In genomic region chr6:160043784-160044183, GRCh38 we compare ENCODE assay signal across 27 cellular contexts.
DNase-seq lines count a peak whose midpoint lies in the region; ATAC-seq, FAIRE-seq and TF ChIP-seq lines count a peak whose summit lies in the region.
"Had no signal": no experiment of that assay in that cellular context is flagged by ENCODE, and none has a peak within 500 bp of the region (broad histone marks: within the 10 kb centered on the region; RNA-seq: fewer than 3 reads in every experiment).

No MANE protein-coding gene starts in this region.

- H3K4me3 ChIP-seq in PC-3 (ENCODE audit: low read length) (0 out of 2 replicates have a peak overlapping the region, but pooled peaks have one; percentile 52), mammary epithelial cell (replicated peaks in 1 of 3; ENCODE audit: insufficient read depth in 1 of 3, low read depth in 2 of 3, low read length in 3 of 3) (no peak overlapping the region), kidney (ENCODE audit: low read length in 2 of 2) (no peak overlapping the region), suprapubic skin (no peak overlapping the region)
- H3K4me3 ChIP-seq: HAP-1, uterus had no signal

- H3K4me1 ChIP-seq in PC-3 (ENCODE audit: insufficient read depth, low read length) (peaks cover 34% of the 10 kb centered on the region), mammary epithelial cell (ENCODE audit: insufficient read depth, low read length) (peaks cover 36% of the 10 kb centered on the region), kidney (ENCODE audit: control insufficient read depth in 1 of 2, insufficient read depth in 1 of 2, low read depth in 1 of 2, low read length in 2 of 2) (peaks cover 9 to 18% of the 10 kb centered on the region in 2 donors), suprapubic skin (peaks cover 43% of the 10 kb centered on the region)
- H3K4me1 ChIP-seq: uterus had no signal

- DNase-seq in PC-3, result no peak
- no peak for DNase-seq in mammary epithelial cell
- no peak for DNase-seq in kidney
- no peak for DNase-seq in suprapubic skin (ENCODE audit: low spot score in 2 of 2)
- no peak for DNase-seq in occipital lobe (lab: John Stamatoyannopoulos, UW)
- DNase-seq in NCI-H187 (lab: John Stamatoyannopoulos, UW), result no peak
- DNase-seq in iPS-NIHi7 (ENCODE audit: extremely low spot score), result no peak
- DNase-seq: activated CD4-positive, alpha-beta T cell treated with anti-CD3 and anti-CD28 coated beads for 36 hours; activated CD8-positive, alpha-beta memory T cell treated with anti-CD3 and anti-CD28 coated beads for 24 hours; activated T-cell treated with anti-CD3 and anti-CD28 coated beads, Interleukin-2, amount 50 U/mL, for 4 hours; CD4-positive, CD25-positive, alpha-beta regulatory T cell; EL; foreskin melanocyte; hippocampal formation; Kasumi-1; NCI-H1694; NCI-H226; NCI-H748 treated with DMSO at 0.1 percent for 48 hours; RPMI8226; SK-N-SH; small intestine; stimulated activated CD4-positive, alpha-beta T cell treated with anti-CD3 and anti-CD28 coated beads, Interleukin-2, amount 100 ng/mL, for 24 hours; T-helper 2 cell; uterus had no signal

- dilution Hi-C loops in mammary epithelial cell (cut with HindIII; ENCODE audit: low sequenced_read_pairs), result no loop called here

- peaks cover 6% of the 10 kb centered on the region for H3F3A ChIP-seq in PC-3 (ENCODE audit: low read length, unreplicated experiment)

- H3K9me2 ChIP-seq in PC-3 (replicated peaks; ENCODE audit: low read length), result no peaks in the 10 kb centered on the region
- H3K9me2 ChIP-seq: SK-N-SH had no signal

- H3K79me2 ChIP-seq in PC-3 (ENCODE audit: low read length), result 0 out of 2 replicates have a peak, but pooled peaks cover 8% of the 10 kb centered on the region
- H3K79me2 ChIP-seq in mammary epithelial cell (ENCODE audit: insufficient read depth, low read length), result no peaks in the 10 kb centered on the region

- H4K20me1 ChIP-seq in PC-3 (ENCODE audit: low read length) (no peaks in the 10 kb centered on the region), mammary epithelial cell (ENCODE audit: insufficient read depth, low read length) (no peaks in the 10 kb centered on the region)

- no peaks in the 10 kb centered on the region for H3K27me3 ChIP-seq in PC-3 (ENCODE audit: low read length)
- H3K27me3 ChIP-seq in mammary epithelial cell (ENCODE audit: insufficient read depth, low read length), result no peaks in the 10 kb centered on the region
- no peaks in the 10 kb centered on the region for H3K27me3 ChIP-seq in suprapubic skin
- H3K27me3 ChIP-seq: neutrophil, uterus had no signal

- no peak for TF ChIP-seq EP300 in suprapubic skin (IDR thresholded peaks at IDR 0.05)

- WGBS in mammary epithelial cell (ENCODE audit: low coverage, missing lambda C conversion rate), result 23% methylated on average over 4 of the region's 4 CpGs
- 55% methylated on average over 4 of the region's 4 CpGs for WGBS in suprapubic skin

- H3K36me3 ChIP-seq in PC-3 (ENCODE audit: low read depth, low read length) (peaks cover 43% of the 10 kb centered on the region), mammary epithelial cell (ENCODE audit: insufficient read depth, low read length) (peaks cover 33% of the 10 kb centered on the region), kidney (ENCODE audit: control insufficient read depth in 1 of 2, insufficient read depth in 2 of 2, low read length in 2 of 2) (peaks cover 46 to 70% of the 10 kb centered on the region in 2 donors), suprapubic skin (peaks cover 53% of the 10 kb centered on the region)
- H3K36me3 ChIP-seq: uterus had no signal

- peak overlapping the region; percentile 82 for H3K4me2 ChIP-seq in PC-3 (ENCODE audit: low read length)
- H3K4me2 ChIP-seq in mammary epithelial cell (ENCODE audit: insufficient read depth, low read depth, low read length), result peak overlapping the region; percentile 65

- H2AFZ ChIP-seq in PC-3 (ENCODE audit: low read length) (no peak overlapping the region), mammary epithelial cell (ENCODE audit: low read depth, low read length) (no peak overlapping the region)

- TF ChIP-seq POLR2A in suprapubic skin (IDR thresholded peaks at IDR 0.05), result no peak

- no peak for FAIRE-seq in kidney (lab: Jason Lieb, UNC)
- FAIRE-seq: endothelial cell of umbilical vein, small intestine had no signal

- H3K9me3 ChIP-seq in PC-3 (ENCODE audit: low read length), result no peaks in the 10 kb centered on the region
- no peaks in the 10 kb centered on the region for H3K9me3 ChIP-seq in mammary epithelial cell (replicated peaks; ENCODE audit: insufficient read depth, low read length)
- H3K9me3 ChIP-seq in kidney (ENCODE audit: control insufficient read depth in 1 of 2, low read length in 2 of 2), result no peaks in the 10 kb centered on the region
- H3K9me3 ChIP-seq in suprapubic skin, result no peaks in the 10 kb centered on the region
- H3K9me3 ChIP-seq: HAP-1, SK-N-SH, uterus had no signal

- H3K27ac ChIP-seq in PC-3 (ENCODE audit: low read length), result peak overlapping the region; percentile 99
- peak overlapping the region; percentile 3 for H3K27ac ChIP-seq in mammary epithelial cell (ENCODE audit: insufficient read depth, low read depth, low read length)
- H3K27ac ChIP-seq in kidney (ENCODE audit: low read depth in 2 of 2, low read length in 2 of 2), result peak overlapping the region; percentile 9 to 15
- peak overlapping the region; percentile 85 for H3K27ac ChIP-seq in suprapubic skin
- H3K27ac ChIP-seq: neutrophil, uterus had no signal

- CTCF ChIA-PET in PC-3 (lab: Charles Lee), result no interaction called here
- CTCF ChIA-PET in mammary epithelial cell (lab: Charles Lee; ENCODE audit: low non-redundant PET), result interaction anchor here (0.7 kb wide), 1 partner anchor 32 kb away, joined by 3 read pairs; no protein-coding TSS in a partner anchor

- peak overlapping the region; percentile 53; the same call in 1 of the 2 replicates for H3K9ac ChIP-seq in PC-3 (ENCODE audit: low read length)
- H3K9ac ChIP-seq in mammary epithelial cell (ENCODE audit: insufficient read depth, low read length), result no peak overlapping the region
- no peak overlapping the region for H3K9ac ChIP-seq in kidney (ENCODE audit: low read length in 2 of 2)
- H3K9ac ChIP-seq: SK-N-SH had no signal

- intact Hi-C loops in PC-3 (cut with micrococcal nuclease) (loop anchor here (2.0 to 5.0 kb wide), 2 partner anchors 71 to 181 kb away; no protein-coding TSS in a partner anchor), mammary epithelial cell (cut with micrococcal nuclease) (loop anchor here (5.0 kb wide), 1 partner anchor 351 kb away; the partner anchor contains the start of gene SOD2), kidney (cut with DNase I) (no loop called here)

- POLR2A ChIA-PET in PC-3 (lab: Charles Lee; ENCODE audit: unreplicated experiment), result no interaction called here

- ATAC-seq in PC-3, result no peak
- ATAC-seq: activated CD4-positive, alpha-beta T cell treated with anti-CD3 and anti-CD28 coated beads for 36 hours; activated T-cell treated with anti-CD3 and anti-CD28 coated beads, Interleukin-2, amount 50 U/mL, for 4 hours had no signal

- in situ Hi-C loops in mammary epithelial cell (cut with MboI; ENCODE audit: low sequenced_read_pairs in 2 of 2), result no loop called here

- TF ChIP-seq CTCF in PC-3 (conservative IDR thresholded peaks at IDR 0.05; ENCODE audit: low read depth, low read length), result no peak
- TF ChIP-seq CTCF in mammary epithelial cell (conservative IDR thresholded peaks at IDR 0.05 in 1 of 2, IDR thresholded peaks at IDR 0.05 in 1 of 2; ENCODE audit: extremely low read depth in 1 of 2, insufficient read depth in 1 of 2, low read depth in 1 of 2, low read length in 2 of 2), result no peak
- no peak for TF ChIP-seq CTCF in kidney (IDR thresholded peaks at IDR 0.05; ENCODE audit: borderline replicate concordance, extremely low read depth, insufficient read depth)
- TF ChIP-seq CTCF in suprapubic skin (IDR thresholded peaks at IDR 0.05), result no peak

- no TSS peak for BruUV-seq in PC-3 (replicated peaks; lab: Mats Ljungman, UMichigan)
- no TSS peak for BruUV-seq in mammary epithelial cell (replicated peaks; lab: Mats Ljungman, UMichigan)

Comparison
In these comparisons a context has a peak if more than half of its experiments do, and no peak if none do; other contexts are left out.
1. H3K27ac ChIP-seq: peak in every context shown above with its lines; median percentile 99 in PC-3; 85 in suprapubic skin; 12 in kidney; 3 in mammary epithelial cell.